Comparison of ENCODE assay signal across 8 cellular contexts in the genomic region with DNA sequence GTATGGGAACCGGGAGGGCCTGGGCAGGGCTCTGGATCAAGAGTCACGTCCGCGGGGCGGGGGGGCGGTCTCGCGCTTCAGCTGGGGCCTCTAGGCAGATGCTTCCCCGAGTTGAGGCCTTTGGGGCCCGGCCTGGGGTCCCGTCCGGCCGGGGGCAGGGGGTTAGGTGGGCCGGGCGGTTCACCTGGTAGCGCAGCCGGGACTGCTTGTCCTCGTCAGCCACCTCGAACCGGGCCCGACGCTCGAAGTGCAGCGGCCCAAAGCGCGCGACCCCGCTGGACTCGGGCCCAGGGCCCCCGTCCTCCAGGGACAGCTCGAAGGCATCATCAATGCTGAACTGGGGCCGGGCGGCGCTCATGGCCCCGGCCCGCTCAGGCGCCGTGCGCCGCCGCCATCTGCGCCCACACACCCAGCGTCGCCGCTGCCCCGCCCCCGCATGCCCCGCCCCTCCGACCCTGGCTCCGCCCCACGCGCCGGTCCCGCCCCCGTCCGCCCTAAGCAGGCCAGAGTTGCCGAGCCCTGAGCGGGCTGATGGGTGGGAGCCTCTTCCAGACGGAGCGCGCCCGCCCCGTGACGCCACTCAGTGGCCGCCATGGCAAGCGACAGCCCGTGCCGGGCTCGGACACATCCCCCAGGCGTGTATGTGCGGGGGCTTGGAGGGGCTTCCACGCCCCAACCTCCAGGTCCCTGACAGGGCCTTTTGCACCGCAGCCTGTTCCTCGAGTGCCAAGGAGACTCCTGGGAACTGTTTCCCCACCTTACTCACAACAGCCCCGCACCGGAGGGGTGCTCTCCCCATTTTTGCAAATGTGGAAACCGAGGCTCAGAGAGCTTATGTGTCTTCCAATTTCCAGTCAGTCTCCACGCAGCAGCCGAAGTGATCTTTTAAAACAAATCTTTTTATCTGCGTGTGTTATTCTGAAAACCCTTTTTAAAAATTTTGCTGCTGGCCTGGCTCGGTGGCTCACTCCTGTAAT. TPM values are rescaled to one million over a fixed set of nuclear protein-coding genes. Genes with fewer than 3 reads are reported as not detected.
DNase-seq lines count a peak whose midpoint lies in the region; ATAC-seq, FAIRE-seq and TF ChIP-seq lines count a peak whose summit lies in the region.

TMEM134 (minus strand) TSS at position 417 of the 977 bp plus-strand sequence; CDS start at position 358, 59 bp downstream.

- H3K4me1 ChIP-seq in CD4-positive, alpha-beta memory T cell (ENCODE audit: insufficient read depth, low read length) = peaks cover 46% of the 10 kb centered on the region
- peaks cover under 1 to 12% (median 3%) of the 10 kb centered on the region in 4 experiments; a peak in 6 of 7 replicates for H3K4me1 ChIP-seq in H1 (replicated peaks in 1 of 4; ENCODE audit: control insufficient read depth in 3 of 4, insufficient read depth in 4 of 4, low read length in 3 of 4)
- peaks cover 3% of the 10 kb centered on the region for H3K4me1 ChIP-seq in mesendoderm (ENCODE audit: control insufficient read depth, low read depth, low read length)

- H4K8ac ChIP-seq in H1 (ENCODE audit: extremely low read depth, insufficient read depth, low read length) (peak within 1 kb of the TSS; percentile 96; the same call in 1 of the 2 replicates), mesendoderm (ENCODE audit: low read depth, low read length) (peak within 1 kb of the TSS; percentile 94)

- TF ChIP-seq CTCF in H1 (IDR thresholded peaks at IDR 0.05; ENCODE audit: control extremely low read depth in 1 of 3, insufficient read depth in 1 of 3, low read depth in 1 of 3, low read length in 3 of 3) = peak; percentile 45 to 63 (median 59)

- intact Hi-C loops in CD4-positive, alpha-beta memory T cell (cut with micrococcal nuclease) = loop anchor here (1.0 to 2.0 kb wide), 9 partner anchors 13 to 80 kb away; partner anchors contain the start of genes CORO1B, PPP1CA, PTPRCAP and RPS6KB2

- H3K4me3 ChIP-seq in CD4-positive, alpha-beta memory T cell (ENCODE audit: low read length in 2 of 2) = peak within 1 kb of the TSS; percentile 78 to 79
- H3K4me3 ChIP-seq in H1 (ENCODE audit: extremely low read depth in 1 of 4, insufficient read depth in 2 of 4, low read depth in 3 of 4, low read length in 4 of 4) (peak within 1 kb of the TSS; percentile 55 to 90 (median 76)), mesendoderm (ENCODE audit: low read length) (peak within 1 kb of the TSS; percentile 83)

- peak within 1 kb of the TSS; percentile 81 for H3K27ac ChIP-seq in CD4-positive, alpha-beta memory T cell (ENCODE audit: low read depth, low read length)
- H3K27ac ChIP-seq in H1 (ENCODE audit: low read depth, low read length) (peak within 1 kb of the TSS; percentile 58; the same call in 1 of the 2 replicates), mesendoderm (ENCODE audit: low read depth, low read length) (no peak within 1 kb of the TSS)

- no peaks in the 10 kb centered on the region for H3K27me3 Mint-ChIP-seq in CD4-positive, alpha-beta memory T cell
- H3K27me3 Mint-ChIP-seq in activated CD8-positive, alpha-beta memory T cell treated with anti-CD3 and anti-CD28 coated beads, Interleukin-2, amount 10 ng/mL, durations not matched to agents 7 days and 5 days = no peaks in the 10 kb centered on the region

- POLR2A ChIA-PET in CD4-positive, alpha-beta memory T cell (lab: Charles Lee; ENCODE audit: partially characterized antibody) = interaction anchor here (0.6 to 30.4 kb wide), 24 partner anchors 8 to 229 kb away, joined by 3 to 900 read pairs (median 8); partner anchors contain the start of genes AIP, CABP4, CDK2AP2 and CORO1B
- POLR2A ChIA-PET in H1 (lab: Charles Lee; ENCODE audit: partially characterized antibody) = interaction anchor here (0.6 to 4.6 kb wide), 30 partner anchors 10 to 158 kb away, joined by 3 to 36 read pairs (median 4); partner anchors contain the start of genes CABP4, CORO1B, GPR152 and PITPNM1

- no peak within 1 kb of the TSS for H2AK5ac ChIP-seq in H1 (ENCODE audit: low read depth, low read length)
- peak within 1 kb of the TSS; percentile 24 for H2AK5ac ChIP-seq in mesendoderm (ENCODE audit: low read length)

- no peak within 1 kb of the TSS for H3K14ac ChIP-seq in H1 (ENCODE audit: insufficient read length)

- H2BK120ac ChIP-seq in H1 (replicated peaks; ENCODE audit: low read depth, low read length) (no peak within 1 kb of the TSS), mesendoderm (ENCODE audit: low read depth, low read length) (peak within 1 kb of the TSS; percentile 5)

- peak within 1 kb of the TSS; percentile 86 for H4K5ac ChIP-seq in H1 (ENCODE audit: insufficient read length, low read depth, low read length)
- H4K5ac ChIP-seq in mesendoderm (ENCODE audit: low read length) = peak within 1 kb of the TSS; percentile 98

- H2BK15ac ChIP-seq in H1 (ENCODE audit: low read length) (no peak within 1 kb of the TSS), mesendoderm (replicated peaks; ENCODE audit: low read depth) (no peak within 1 kb of the TSS)

- CTCF ChIA-PET in CD4-positive, alpha-beta memory T cell (lab: Charles Lee; ENCODE audit: partially characterized antibody) = interaction anchor here (0.8 to 4.8 kb wide), 19 partner anchors 10 to 206 kb away, joined by 3 to 38 read pairs (median 4); partner anchors contain the start of genes AIP, PITPNM1, PPP1CA and PTPRCAP
- CTCF ChIA-PET in activated CD8-positive, alpha-beta memory T cell treated with anti-CD3 and anti-CD28 coated beads, Interleukin-2, amount 10 ng/mL, durations not matched to agents 7 days and 5 days (lab: Charles Lee) = interaction anchor here (0.8 to 3.3 kb wide), 17 partner anchors 10 to 118 kb away, joined by 3 to 21 read pairs (median 5); partner anchors contain the start of genes AIP, CDK2AP2, PITPNM1 and PPP1CA
- CTCF ChIA-PET in H1 (lab: Charles Lee; ENCODE audit: partially characterized antibody) = interaction anchor here (0.7 to 2.3 kb wide), 17 partner anchors 13 to 1580 kb away, joined by 3 to 15 read pairs (median 4); partner anchors contain the start of genes CARNS1, CORO1B, PITPNM1 and PPP1CA

- H3K23ac ChIP-seq in H1 (ENCODE audit: insufficient read length) (no peak within 1 kb of the TSS), mesendoderm (ENCODE audit: low read length) (no peak within 1 kb of the TSS)

- peak within 1 kb of the TSS; percentile 84 to 96 (median 91) for H3K27ac Mint-ChIP-seq in CD4-positive, alpha-beta memory T cell
- peak within 1 kb of the TSS; percentile 82 for H3K27ac Mint-ChIP-seq in activated CD8-positive, alpha-beta memory T cell treated with anti-CD3 and anti-CD28 coated beads, Interleukin-2, amount 10 ng/mL, durations not matched to agents 7 days and 5 days

- 14% methylated on average over 39 of the region's 81 CpGs; no CpG with 5 or more reads in 1 of the 2 experiments for WGBS in H1 (ENCODE audit: extremely low coverage in 1 of 2, insufficient coverage in 1 of 2, insufficient read length in 1 of 2, insufficient replicate concordance in 2 of 2, low coverage in 1 of 2, low lambda C conversion rate in 2 of 2, missing lambda C conversion rate in 1 of 2), 2 experiments
- WGBS in mesendoderm (ENCODE audit: extremely low coverage, insufficient coverage, low lambda C conversion rate) = no CpG with 5 or more reads among the region's 81 CpGs

- H3K23me2 ChIP-seq in H1 (ENCODE audit: low read depth, low read length) = peaks cover 6% of the 10 kb centered on the region

- ATAC-seq in GM19438 (IDR thresholded peaks at IDR 0.05; ENCODE audit: low read depth, unreplicated experiment) = peak; percentile 55
- peak; percentile 86 for ATAC-seq in activated CD8-positive, alpha-beta memory T cell treated with anti-CD3 and anti-CD28 coated beads, Interleukin-2, amount 10 ng/mL, durations not matched to agents 7 days and 5 days

- no peak within 1 kb of the TSS; the same call in 1 of the 2 replicates for H2BK5ac ChIP-seq in H1 (ENCODE audit: low read depth, low read length)
- no peak within 1 kb of the TSS for H2BK5ac ChIP-seq in mesendoderm (ENCODE audit: low read length)

- peak within 1 kb of the TSS; percentile 81 to 86 for H3K4me2 ChIP-seq in H1 (ENCODE audit: insufficient read depth in 1 of 2, low read depth in 2 of 2, low read length in 2 of 2)
- peak within 1 kb of the TSS; percentile 92 for H3K4me2 ChIP-seq in mesendoderm (ENCODE audit: low read length)

- H3K9me3 Mint-ChIP-seq in CD4-positive, alpha-beta memory T cell = no peaks in the 10 kb centered on the region
- no peaks in the 10 kb centered on the region for H3K9me3 Mint-ChIP-seq in activated CD8-positive, alpha-beta memory T cell treated with anti-CD3 and anti-CD28 coated beads, Interleukin-2, amount 10 ng/mL, durations not matched to agents 7 days and 5 days (ENCODE audit: low read depth)

- no peak for FAIRE-seq in H1 (lab: Jason Lieb, UNC)

- no peaks in the 10 kb centered on the region for H3K9me3 ChIP-seq in CD4-positive, alpha-beta memory T cell (ENCODE audit: control insufficient read depth in 1 of 2, low read length in 2 of 2)
- no peaks in the 10 kb centered on the region for H3K9me3 ChIP-seq in H1 (ENCODE audit: insufficient read depth in 2 of 2, low read depth in 1 of 2, low read length in 1 of 2)

- no peaks in the 10 kb centered on the region for H3K36me3 ChIP-seq in CD4-positive, alpha-beta memory T cell (ENCODE audit: insufficient read depth, low read length)
- H3K36me3 ChIP-seq in H1 (ENCODE audit: control insufficient read depth in 2 of 4, insufficient read depth in 4 of 4, low read length in 3 of 4) (no peaks in the 10 kb centered on the region), mesendoderm (ENCODE audit: control insufficient read depth, insufficient read depth, low read length) (no peaks in the 10 kb centered on the region)

- peak within 1 kb of the TSS; percentile 47; the same call in 1 of the 2 replicates for H2AFZ ChIP-seq in H1 (ENCODE audit: low read length)

- H3K4me3 Mint-ChIP-seq in CD4-positive, alpha-beta memory T cell = peak within 1 kb of the TSS; percentile 83 to 92 (median 90)
- peak within 1 kb of the TSS; percentile 83 for H3K4me3 Mint-ChIP-seq in activated CD8-positive, alpha-beta memory T cell treated with anti-CD3 and anti-CD28 coated beads, Interleukin-2, amount 10 ng/mL, durations not matched to agents 7 days and 5 days

- H3K56ac ChIP-seq in H1 (replicated peaks; ENCODE audit: insufficient read length, low read depth, low read length) (peak within 1 kb of the TSS; percentile 77), mesendoderm (ENCODE audit: low read length) (peak within 1 kb of the TSS; percentile 96)

- no peak within 1 kb of the TSS for H2BK20ac ChIP-seq in H1 (ENCODE audit: low read length)

- H3K4ac ChIP-seq in H1 (replicated peaks; ENCODE audit: insufficient read length, low read depth, low read length) (no peak within 1 kb of the TSS), mesendoderm (ENCODE audit: low read depth, low read length) (peak within 1 kb of the TSS; percentile 93)

- peaks cover 0 to 7% of the 10 kb centered on the region in 2 donors for H3K36me3 Mint-ChIP-seq in CD4-positive, alpha-beta memory T cell
- peaks cover 1% of the 10 kb centered on the region for H3K36me3 Mint-ChIP-seq in activated CD8-positive, alpha-beta memory T cell treated with anti-CD3 and anti-CD28 coated beads, Interleukin-2, amount 10 ng/mL, durations not matched to agents 7 days and 5 days

- H3K79me2 ChIP-seq in H1 (ENCODE audit: control insufficient read depth in 1 of 2, insufficient read depth in 2 of 2, low read length in 2 of 2) (peaks cover 0 to 3% of the 10 kb centered on the region in 2 experiments; a peak in 2 of 4 replicates), mesendoderm (ENCODE audit: control insufficient read depth, insufficient read depth, low read length) (no peaks in the 10 kb centered on the region)

- H4K20me1 ChIP-seq in H1 (replicated peaks in 1 of 2; ENCODE audit: control insufficient read depth in 1 of 2, insufficient read depth in 2 of 2, low read length in 2 of 2) = peaks cover 0 to 3% of the 10 kb centered on the region in 2 experiments

- TF ChIP-seq EP300 in H1 (IDR thresholded peaks at IDR 0.05; ENCODE audit: borderline replicate concordance in 1 of 2, low read depth in 2 of 2, low read length in 2 of 2) = no peak

- peak within 1 kb of the TSS; percentile 32 for H3K18ac ChIP-seq in H1 (ENCODE audit: extremely low read depth, low read length)
- peak within 1 kb of the TSS; percentile 77 for H3K18ac ChIP-seq in mesendoderm (ENCODE audit: low read length)

- peak; percentile 57 to 84 for TF ChIP-seq POLR2A in H1 (IDR thresholded peaks at IDR 0.05; ENCODE audit: control extremely low read depth in 1 of 2, low read depth in 2 of 2, low read length in 2 of 2)

- H3K9ac ChIP-seq in H1 (replicated peaks in 1 of 4; ENCODE audit: extremely low read depth in 1 of 4, low read depth in 3 of 4, low read length in 3 of 4) (peak within 1 kb of the TSS in 3 of 4 experiments; percentile 29 to 59 (median 38); a peak in 5 of 7 replicates), mesendoderm (ENCODE audit: low read length) (peak within 1 kb of the TSS; percentile 91)

- peak; percentile 57 to 72 for TF ChIP-seq RAD21 in H1 (IDR thresholded peaks at IDR 0.05 in 1 of 2, conservative IDR thresholded peaks at IDR 0.05 in 1 of 2; ENCODE audit: low read depth in 2 of 2, low read length in 2 of 2)

- H3K4me1 Mint-ChIP-seq in CD4-positive, alpha-beta memory T cell = peaks cover 16 to 36% (median 27%) of the 10 kb centered on the region in 4 donors
- H3K4me1 Mint-ChIP-seq in activated CD8-positive, alpha-beta memory T cell treated with anti-CD3 and anti-CD28 coated beads, Interleukin-2, amount 10 ng/mL, durations not matched to agents 7 days and 5 days = peaks cover 30% of the 10 kb centered on the region

- peak; percentile 85 to 88 (median 88) for DNase-seq in CD4-positive, alpha-beta memory T cell
- peak; percentile 68 for DNase-seq in HS-27A (ENCODE audit: low read depth)
- peak; percentile 79 for DNase-seq in NOMO-1 treated with dmso at 0.1 percent for 144 hours (lab: John Stamatoyannopoulos, UW; ENCODE audit: unreplicated experiment)
- peak; percentile 95 for DNase-seq in activated CD8-positive, alpha-beta memory T cell treated with anti-CD3 and anti-CD28 coated beads, Interleukin-2, amount 10 ng/mL, durations not matched to agents 7 days and 5 days
- DNase-seq in H1 (ENCODE audit: low read depth in 1 of 2, low spot score in 2 of 2) = peak; percentile 70 to 93
- DNase-seq in mesendoderm = peak; percentile 95
- DNase-seq in stimulated activated CD8-positive, alpha-beta memory T cell treated with anti-CD3 and anti-CD28 coated beads, Interleukin-12 subunit alpha, Interleukin-12 subunit beta, amount 100 ng/mL, for 4 hours (ENCODE audit: low read depth) = peak; percentile 86

- H2BK12ac ChIP-seq in H1 (ENCODE audit: low read depth, low read length) = no peak within 1 kb of the TSS

- H3K27me3 ChIP-seq in CD4-positive, alpha-beta memory T cell (ENCODE audit: insufficient read depth, low read length) = no peaks in the 10 kb centered on the region
- H3K27me3 ChIP-seq in H1 (replicated peaks in 1 of 4; ENCODE audit: control insufficient read depth in 3 of 4, extremely low read depth in 1 of 4, insufficient read depth in 3 of 4, low read length in 3 of 4) = no peaks in the 10 kb centered on the region
- no peaks in the 10 kb centered on the region for H3K27me3 ChIP-seq in mesendoderm (ENCODE audit: insufficient read depth, low read length, poor library complexity)

- peak within 1 kb of the TSS; percentile 61 for H4K91ac ChIP-seq in H1 (replicated peaks; ENCODE audit: insufficient read length, low read length)

- H3K79me1 ChIP-seq in H1 (ENCODE audit: low read depth, low read length) (peaks cover 2% of the 10 kb centered on the region), mesendoderm (ENCODE audit: low read length) (peaks cover 2% of the 10 kb centered on the region)

RNA-seq across cellular contexts. Expression of gene TMEM134, which starts in this region (rescaled TPM):
- 10 to 100 TPM; 90.1 to 99.1 TPM for total RNA-seq in CD4-positive, alpha-beta memory T cell
- polyA plus RNA-seq in CD4-positive, alpha-beta memory T cell = 100 to 1,000 TPM; 152 to 162 TPM
- total RNA-seq in activated CD8-positive, alpha-beta memory T cell treated with anti-CD3 and anti-CD28 coated beads, Interleukin-2, amount 10 ng/mL, durations not matched to agents 7 days and 5 days = 10 to 100 TPM; 32.8 to 41.9 TPM
- total RNA-seq in H1 (2021; fragmentation: NEBNext Ultra II Directional; extraction: Animal tissue kit (Norgen Biotek cat#: 25700)) = 32.4 and 33.5 TPM in 2 replicates
- 229 and 268 TPM in 2 replicates for polyA plus RNA-seq in H1 (2011; rRNA removed)
- 137 TPM for polyA plus RNA-seq in H1 (2011; cell fraction: cytosol; rRNA removed)
- 92.9 TPM for polyA plus RNA-seq in H1 (2011; cell fraction: nucleus; rRNA removed)
- polyA plus RNA-seq in H1 (2012, experiment 1 of 2) = 33.1 to 44.0 TPM (median 41.7 TPM) in 4 replicates
- polyA plus RNA-seq in H1 (2012, experiment 2 of 2) = 29.0 TPM
- 35.4 TPM for polyA plus RNA-seq in H1 (2013, experiment 1 of 2)
- polyA plus RNA-seq in H1 (2013, experiment 2 of 2) = 38.9 TPM
- polyA minus RNA-seq in H1 (2011; rRNA and poly(A)+ RNA removed) = 3.5 and 4.4 TPM in 2 replicates
- 15.0 TPM for polyA minus RNA-seq in H1 (2011; cell fraction: cytosol; rRNA and poly(A)+ RNA removed)
- polyA minus RNA-seq in H1 (2011; cell fraction: nucleus; rRNA and poly(A)+ RNA removed) = 24.3 TPM
- polyA plus RNA-seq in mesendoderm (2013, experiment 1 of 2) = 27.8 TPM
- polyA plus RNA-seq in mesendoderm (2013, experiment 2 of 2) = 25.7 TPM
